In the genomic region with DNA sequence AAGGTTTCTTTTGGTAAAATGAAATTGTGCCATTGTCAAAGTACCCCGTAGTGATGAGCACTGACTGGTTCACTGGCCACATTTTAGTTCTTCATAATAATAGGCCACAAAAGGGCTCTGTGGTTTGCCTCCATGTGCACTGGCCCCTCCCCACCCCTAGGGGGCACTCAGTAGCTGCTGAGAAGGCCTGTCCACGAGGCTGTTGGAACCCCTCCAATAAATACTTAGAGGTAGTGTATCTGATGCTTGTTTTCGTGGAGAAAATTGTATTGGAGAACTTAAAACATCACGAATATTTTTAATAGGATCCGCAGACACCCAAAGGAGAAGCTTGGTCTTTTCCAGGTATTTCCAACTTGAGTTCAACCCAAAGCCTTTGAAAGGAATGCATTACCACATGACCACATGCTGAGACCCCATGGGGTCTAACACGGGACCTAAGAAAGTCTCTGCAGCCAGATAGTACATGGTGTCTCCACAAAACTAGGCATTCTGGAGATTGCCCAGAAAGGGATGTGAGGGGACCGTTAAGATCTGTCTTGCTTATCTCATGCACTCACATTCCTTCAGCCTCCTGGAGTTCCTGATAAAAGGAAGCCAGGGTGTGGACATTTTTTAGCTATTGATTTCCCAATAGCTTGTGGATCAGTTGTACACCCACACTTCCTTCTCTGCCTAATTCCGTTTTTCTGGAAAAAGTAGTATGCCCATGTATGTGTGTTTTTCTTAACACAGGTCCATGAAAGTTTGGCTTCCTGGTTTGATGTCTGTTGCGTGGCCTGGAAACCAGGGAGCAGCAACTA, we compare ENCODE assay signal across 8 cellular contexts. TPM values are rescaled to one million over a fixed set of nuclear protein-coding genes. Genes with fewer than 3 reads are reported as not detected.
DNase-seq lines count a peak whose midpoint lies in the region; ATAC-seq and TF ChIP-seq lines count a peak whose summit lies in the region.

No MANE protein-coding gene starts in this region.

- ATAC-seq in GM19351 (IDR thresholded peaks at IDR 0.05; ENCODE audit: unreplicated experiment) (peak; percentile 88), esophagus mucosa (peak; percentile 80), omental fat pad (ENCODE audit: low FRiP score) (peak; percentile 89)

- no peak for TF ChIP-seq CTCF in omental fat pad (IDR thresholded peaks at IDR 0.05)

- DNase-seq in DMS 273 (lab: John Stamatoyannopoulos, UW; ENCODE audit: unreplicated experiment) (peak; percentile 80), DMS 273 treated with DMSO at 0.1 percent for 48 hours (lab: John Stamatoyannopoulos, UW) (no peak), KBM-7 (peak; percentile 83), SW480 (ENCODE audit: low spot score) (peak; percentile 32), omental fat pad (ENCODE audit: low spot score) (no peak), activated gamma-delta T cell treated with Interleukin-2 at 50 U/mL for 16 hours (no peak)

- in situ Hi-C loops in KBM-7 (cut with MboI; ENCODE audit: low pct_unique_long_range_greater_than_20kb, low sequenced_read_pairs) = no loop called here

RNA-seq across cellular contexts. Expression of gene NOSTRIN, which starts 28.5 kb away (rescaled TPM):
- 3.6 TPM for total RNA-seq in esophagus mucosa
- total RNA-seq in omental fat pad = 100 to 1,000 TPM in 1 of 4 donors, 10 to 100 TPM in 3; 16.3 to 197 (median 70.6) TPM

Comparison
In these comparisons a context has a peak if more than half of its experiments do, and no peak if none do; other contexts are left out.
1. DNase-seq: peak in DMS 273 (single experiment), KBM-7 (single experiment) and SW480 (single experiment); none in DMS 273 treated with DMSO at 0.1 percent for 48 hours (single experiment), omental fat pad (single experiment) and activated gamma-delta T cell treated with Interleukin-2 at 50 U/mL for 16 hours (single experiment).
2. Peak in every context shown above with its lines, with median percentiles within 50 percentile points of each other: ATAC-seq.